ENCODE assay signal across 27 cellular contexts in genomic region chrX:20969565-20969964, GRCh38.
"Had no signal": no experiment of that assay in that cellular context is flagged by ENCODE, and none has a peak within 500 bp of the region (broad histone marks: within the 10 kb centered on the region; RNA-seq: fewer than 3 reads in every experiment).

No MANE protein-coding gene starts in this region.

- H3K4me2 ChIP-seq: hepatocyte had no signal

- H2AFZ ChIP-seq: hepatocyte, parathyroid adenoma had no signal

- H3K4me3 ChIP-seq: colonic mucosa, gastroesophageal sphincter, heart left ventricle, hepatocyte, left lung, prostate gland, right atrium auricular region, spleen, testis, tibial artery, upper lobe of left lung had no signal

- H3K9ac ChIP-seq: parathyroid adenoma had no signal

- H3K79me2 ChIP-seq: hepatocyte, parathyroid adenoma had no signal

- H3K36me3 ChIP-seq: colonic mucosa, gastroesophageal sphincter, heart left ventricle, left lung, prostate gland, right atrium auricular region, spleen, tibial artery, upper lobe of left lung had no signal

- DNase-seq: colonic mucosa; effector CD8-positive, alpha-beta T cell; endodermal cell; heart left ventricle; kidney; left lung; mesendoderm; natural killer cell; occipital lobe; spleen; stimulated activated CD4-positive, alpha-beta T cell treated with anti-CD3 and anti-CD28 coated beads, Interleukin-4, amount 100 ng/mL, for 4 hours; stimulated activated naive CD8-positive, alpha-beta T cell treated with anti-CD3 and anti-CD28 coated beads, Interleukin-15, Interleukin-2, amounts not matched to agents 100 U/mL and 50 U/mL, for 24 hours; substantia nigra; testis; tibial artery; upper lobe of left lung had no signal

- H3K4me1 ChIP-seq: colonic mucosa, foreskin keratinocyte, gastroesophageal sphincter, heart left ventricle, left lung, parathyroid adenoma, prostate gland, right atrium auricular region, spleen, testis, tibial artery, upper lobe of left lung had no signal

- H3K27me3 ChIP-seq: colonic mucosa, foreskin keratinocyte, gastroesophageal sphincter, heart left ventricle, hepatocyte, left lung, right atrium auricular region, spleen, testis, tibial artery, upper lobe of left lung had no signal

- H3K27ac ChIP-seq: colonic mucosa, epithelial cell of prostate, foreskin keratinocyte, gastroesophageal sphincter, heart left ventricle, hepatocyte, left lung, parathyroid adenoma, prostate gland, right atrium auricular region, spleen, testis, tibial artery, upper lobe of left lung had no signal

- H3K9me3 ChIP-seq: colonic mucosa, gastroesophageal sphincter, heart left ventricle, left lung, prostate gland, right atrium auricular region, spleen, testis, upper lobe of left lung had no signal

- ATAC-seq: esophagus mucosa; foreskin keratinocyte; gastroesophageal sphincter; heart left ventricle; natural killer cell; sciatic nerve; stimulated activated memory B cell treated with anti-CD40 and anti-IgM and Interleukin-4, amounts not matched to agents 10 μg/mL and 1 μg/mL and 100 μg/mL, for 72 hours; stimulated activated naive CD8-positive, alpha-beta T cell treated with anti-CD3 and anti-CD28 coated beads, Interleukin-15, Interleukin-2, amounts not matched to agents 100 U/mL and 50 U/mL, for 24 hours had no signal

- FAIRE-seq: kidney, urothelium cell line had no signal
